23 cellular contexts compared by ENCODE assay signal in the genomic region with DNA sequence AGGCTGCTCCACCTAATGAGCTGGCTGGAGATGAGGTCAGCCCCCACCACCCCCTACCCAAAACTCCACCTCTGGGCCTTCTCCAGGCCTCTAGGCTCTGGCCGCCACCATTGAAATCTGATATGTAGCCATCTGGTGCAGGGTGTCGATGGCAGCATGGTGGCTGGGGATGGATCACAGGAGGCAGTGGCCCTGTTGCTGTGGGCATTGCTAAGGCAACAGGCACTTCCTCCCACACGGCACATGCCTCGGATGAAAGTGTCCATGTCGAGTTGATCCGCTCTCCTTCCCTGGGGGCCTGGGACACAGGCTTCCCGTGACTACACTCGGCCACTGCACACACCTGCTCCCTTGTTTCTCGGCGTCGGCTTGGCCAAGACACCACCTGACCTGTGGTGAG.
DNase-seq lines count a peak whose midpoint lies in the region; ATAC-seq and TF ChIP-seq lines count a peak whose summit lies in the region.
"Had no signal": no experiment of that assay in that cellular context is flagged by ENCODE, and none has a peak within 500 bp of the region (broad histone marks: within the 10 kb centered on the region; RNA-seq: fewer than 3 reads in every experiment).

No MANE protein-coding gene starts in this region.

- no peak overlapping the region for H3K4me3 Mint-ChIP-seq in osteocyte (ENCODE audit: unreplicated experiment)
- H3K4me3 Mint-ChIP-seq: activated CD4-positive, alpha-beta T cell treated with anti-CD3 and anti-CD28 coated beads, Interleukin-2, amount 10 ng/mL, durations not matched to agents 7 days and 5 days; CD4-positive, alpha-beta memory T cell had no signal

- H4K20me1 ChIP-seq in MM.1S (ENCODE audit: insufficient read depth, low read length): no peaks in the 10 kb centered on the region

- no peaks in the 10 kb centered on the region for H3K4me1 ChIP-seq in MM.1S (ENCODE audit: low read length)

- no peak overlapping the region for H3K9ac ChIP-seq in MM.1S (ENCODE audit: low read length)

- H3K9me2 ChIP-seq in MM.1S (replicated peaks; ENCODE audit: insufficient read depth, low read length): no peaks in the 10 kb centered on the region

- H3K9me3 Mint-ChIP-seq in osteocyte (ENCODE audit: unreplicated experiment): no peaks in the 10 kb centered on the region
- H3K9me3 Mint-ChIP-seq: activated CD4-positive, alpha-beta T cell treated with anti-CD3 and anti-CD28 coated beads, Interleukin-2, amount 10 ng/mL, durations not matched to agents 7 days and 5 days; CD4-positive, alpha-beta memory T cell had no signal

- H3F3A ChIP-seq in MM.1S (ENCODE audit: insufficient read depth, low read length): no peaks in the 10 kb centered on the region

- H2AFZ ChIP-seq in MM.1S (ENCODE audit: low read length): no peak overlapping the region

- ATAC-seq in GM18861 (IDR thresholded peaks at IDR 0.05; ENCODE audit: unreplicated experiment): no peak

- H3K9me3 ChIP-seq in MM.1S (replicated peaks; ENCODE audit: insufficient read depth, low read length): no peaks in the 10 kb centered on the region
- H3K9me3 ChIP-seq: ovary, SJSA1 had no signal

- H3K27me3 Mint-ChIP-seq in osteocyte (ENCODE audit: unreplicated experiment): no peaks in the 10 kb centered on the region
- H3K27me3 Mint-ChIP-seq: activated CD4-positive, alpha-beta T cell treated with anti-CD3 and anti-CD28 coated beads, Interleukin-2, amount 10 ng/mL, durations not matched to agents 7 days and 5 days; CD4-positive, alpha-beta memory T cell had no signal

- H3K36me3 Mint-ChIP-seq in osteocyte (ENCODE audit: unreplicated experiment): no peaks in the 10 kb centered on the region
- H3K36me3 Mint-ChIP-seq: CD4-positive, alpha-beta memory T cell had no signal

- H3K79me2 ChIP-seq in MM.1S (ENCODE audit: low read length): no peaks in the 10 kb centered on the region

- H3K27ac ChIP-seq in coronary artery (peak overlapping the region; percentile 48 to 81), MM.1S (ENCODE audit: low read length) (no peak overlapping the region)
- H3K27ac ChIP-seq: ovary, SJSA1, skin epidermis had no signal

- DNase-seq in COLO668 (lab: John Stamatoyannopoulos, UW; ENCODE audit: unreplicated experiment) (peak; percentile 98), ELF-1 (ENCODE audit: low read depth, low spot score) (peak; percentile 56), NCI-H510A (lab: John Stamatoyannopoulos, UW) (peak; percentile 74), coronary artery (ENCODE audit: low spot score) (no peak), osteocyte (ENCODE audit: extremely low spot score, unreplicated experiment) (no peak), MM.1S (no peak), amygdala (lab: John Stamatoyannopoulos, UW) (no peak)
- DNase-seq: activated CD4-positive, alpha-beta T cell treated with anti-CD3 and anti-CD28 coated beads, Interleukin-2, amount 10 ng/mL, durations not matched to agents 7 days and 5 days; activated CD8-positive, alpha-beta memory T cell treated with anti-CD3 and anti-CD28 coated beads, Interleukin-2, amount 50 U/mL, for 4 hours; activated effector memory CD4-positive, alpha-beta T cell treated with anti-CD3 and anti-CD28 coated beads, Interleukin-2, amount 50 U/mL, for 16 hours; amniotic stem cell; CD4-positive, alpha-beta memory T cell; cerebellar nuclear complex; effector CD8-positive, alpha-beta T cell; H7; IMR-90; NCI-H2227 treated with DMSO at 0.1 percent for 48 hours; ovary; stimulated activated CD4-positive, alpha-beta T cell treated with anti-CD3 and anti-CD28 coated beads, Interleukin-2, amount 100 ng/mL, for 48 hours had no signal

- TF ChIP-seq CTCF in coronary artery (IDR thresholded peaks at IDR 0.05) (no peak), osteocyte (IDR thresholded peaks at IDR 0.05) (no peak), MM.1S (IDR thresholded peaks at IDR 0.05; ENCODE audit: low read length) (no peak)

- peaks cover 10% of the 10 kb centered on the region for H3K4me1 Mint-ChIP-seq in osteocyte (ENCODE audit: unreplicated experiment)
- H3K4me1 Mint-ChIP-seq: activated CD4-positive, alpha-beta T cell treated with anti-CD3 and anti-CD28 coated beads, Interleukin-2, amount 10 ng/mL, durations not matched to agents 7 days and 5 days; CD4-positive, alpha-beta memory T cell had no signal

- H3K4me3 ChIP-seq in coronary artery (no peak overlapping the region), MM.1S (ENCODE audit: low read length) (no peak overlapping the region)
- H3K4me3 ChIP-seq: lung, ovary, SJSA1, skin epidermis had no signal

- no peak overlapping the region for H3K27ac Mint-ChIP-seq in osteocyte (ENCODE audit: unreplicated experiment)
- H3K27ac Mint-ChIP-seq: activated CD4-positive, alpha-beta T cell treated with anti-CD3 and anti-CD28 coated beads, Interleukin-2, amount 10 ng/mL, durations not matched to agents 7 days and 5 days; CD4-positive, alpha-beta memory T cell had no signal

- no peaks in the 10 kb centered on the region for H3K36me3 ChIP-seq in MM.1S (replicated peaks; ENCODE audit: insufficient read depth, low read length)
- H3K36me3 ChIP-seq: ovary, SJSA1 had no signal

- no peak overlapping the region for H3K4me2 ChIP-seq in MM.1S (ENCODE audit: low read depth, low read length)

- H3K27me3 ChIP-seq in MM.1S (replicated peaks; ENCODE audit: insufficient read depth, low read length): no peaks in the 10 kb centered on the region
- H3K27me3 ChIP-seq: ovary, SJSA1 had no signal

Comparison
In these comparisons a context has a peak if more than half of its experiments do, and no peak if none do; other contexts are left out.
1. DNase-seq: peak in COLO668 (single experiment), ELF-1 (single experiment) and NCI-H510A (single experiment); none in coronary artery (single experiment), osteocyte (single experiment), MM.1S (single experiment) and amygdala (0 of 56).